Comparison of ENCODE assay signal across 1 cellular context in the genomic region with DNA sequence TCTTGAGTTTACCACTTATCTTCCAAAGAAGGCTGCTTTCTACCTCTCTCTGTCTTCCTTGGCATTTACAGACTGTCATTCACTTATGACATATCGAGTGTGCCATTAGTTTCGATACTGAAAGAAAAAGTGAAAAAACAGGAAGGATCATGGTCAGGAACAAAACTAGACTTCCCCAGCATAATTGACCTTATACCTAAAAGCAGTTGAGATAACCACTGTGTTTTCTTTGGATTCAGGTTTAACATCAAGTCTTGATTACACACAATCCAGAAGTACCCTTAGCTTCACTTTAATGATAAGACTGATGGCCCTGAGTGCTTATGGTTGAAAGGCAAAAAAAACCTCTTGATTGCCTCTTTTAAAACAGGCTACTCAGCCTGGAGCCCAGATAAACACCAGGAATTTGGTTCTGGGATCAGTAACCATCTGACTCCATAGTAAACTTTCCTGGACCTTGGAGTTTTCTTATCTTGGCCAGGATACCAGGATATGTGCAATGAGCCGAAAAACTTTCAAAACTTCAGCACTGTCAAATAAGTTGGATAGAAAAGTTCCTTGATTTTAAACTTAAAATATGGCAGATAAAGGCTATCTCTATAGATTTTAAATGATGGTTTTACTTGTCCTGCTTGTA.
TF ChIP-seq lines count a peak whose summit lies in the region.

No MANE protein-coding gene starts in this region.

TF ChIP-seq in GM23338, 12 proteins besides CTCF, POLR2A, EP300 and RAD21 (continued from another document):
- TF ChIP-seq, protein P1, sequence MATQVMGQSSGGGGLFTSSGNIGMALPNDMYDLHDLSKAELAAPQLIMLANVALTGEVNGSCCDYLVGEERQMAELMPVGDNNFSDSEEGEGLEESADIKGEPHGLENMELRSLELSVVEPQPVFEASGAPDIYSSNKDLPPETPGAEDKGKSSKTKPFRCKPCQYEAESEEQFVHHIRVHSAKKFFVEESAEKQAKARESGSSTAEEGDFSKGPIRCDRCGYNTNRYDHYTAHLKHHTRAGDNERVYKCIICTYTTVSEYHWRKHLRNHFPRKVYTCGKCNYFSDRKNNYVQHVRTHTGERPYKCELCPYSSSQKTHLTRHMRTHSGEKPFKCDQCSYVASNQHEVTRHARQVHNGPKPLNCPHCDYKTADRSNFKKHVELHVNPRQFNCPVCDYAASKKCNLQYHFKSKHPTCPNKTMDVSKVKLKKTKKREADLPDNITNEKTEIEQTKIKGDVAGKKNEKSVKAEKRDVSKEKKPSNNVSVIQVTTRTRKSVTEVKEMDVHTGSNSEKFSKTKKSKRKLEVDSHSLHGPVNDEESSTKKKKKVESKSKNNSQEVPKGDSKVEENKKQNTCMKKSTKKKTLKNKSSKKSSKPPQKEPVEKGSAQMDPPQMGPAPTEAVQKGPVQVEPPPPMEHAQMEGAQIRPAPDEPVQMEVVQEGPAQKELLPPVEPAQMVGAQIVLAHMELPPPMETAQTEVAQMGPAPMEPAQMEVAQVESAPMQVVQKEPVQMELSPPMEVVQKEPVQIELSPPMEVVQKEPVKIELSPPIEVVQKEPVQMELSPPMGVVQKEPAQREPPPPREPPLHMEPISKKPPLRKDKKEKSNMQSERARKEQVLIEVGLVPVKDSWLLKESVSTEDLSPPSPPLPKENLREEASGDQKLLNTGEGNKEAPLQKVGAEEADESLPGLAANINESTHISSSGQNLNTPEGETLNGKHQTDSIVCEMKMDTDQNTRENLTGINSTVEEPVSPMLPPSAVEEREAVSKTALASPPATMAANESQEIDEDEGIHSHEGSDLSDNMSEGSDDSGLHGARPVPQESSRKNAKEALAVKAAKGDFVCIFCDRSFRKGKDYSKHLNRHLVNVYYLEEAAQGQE (IDR thresholded peaks at IDR 0.05; ENCODE audit: unreplicated experiment): no peak
- no peak for TF ChIP-seq CREB1 (CRISPR knock-in tag; IDR thresholded peaks at IDR 0.05; ENCODE audit: low read depth)
- TF ChIP-seq EZH2phosphoT487 (IDR thresholded peaks at IDR 0.05; ENCODE audit: unreplicated experiment): no peak
- TF ChIP-seq, protein P2, sequence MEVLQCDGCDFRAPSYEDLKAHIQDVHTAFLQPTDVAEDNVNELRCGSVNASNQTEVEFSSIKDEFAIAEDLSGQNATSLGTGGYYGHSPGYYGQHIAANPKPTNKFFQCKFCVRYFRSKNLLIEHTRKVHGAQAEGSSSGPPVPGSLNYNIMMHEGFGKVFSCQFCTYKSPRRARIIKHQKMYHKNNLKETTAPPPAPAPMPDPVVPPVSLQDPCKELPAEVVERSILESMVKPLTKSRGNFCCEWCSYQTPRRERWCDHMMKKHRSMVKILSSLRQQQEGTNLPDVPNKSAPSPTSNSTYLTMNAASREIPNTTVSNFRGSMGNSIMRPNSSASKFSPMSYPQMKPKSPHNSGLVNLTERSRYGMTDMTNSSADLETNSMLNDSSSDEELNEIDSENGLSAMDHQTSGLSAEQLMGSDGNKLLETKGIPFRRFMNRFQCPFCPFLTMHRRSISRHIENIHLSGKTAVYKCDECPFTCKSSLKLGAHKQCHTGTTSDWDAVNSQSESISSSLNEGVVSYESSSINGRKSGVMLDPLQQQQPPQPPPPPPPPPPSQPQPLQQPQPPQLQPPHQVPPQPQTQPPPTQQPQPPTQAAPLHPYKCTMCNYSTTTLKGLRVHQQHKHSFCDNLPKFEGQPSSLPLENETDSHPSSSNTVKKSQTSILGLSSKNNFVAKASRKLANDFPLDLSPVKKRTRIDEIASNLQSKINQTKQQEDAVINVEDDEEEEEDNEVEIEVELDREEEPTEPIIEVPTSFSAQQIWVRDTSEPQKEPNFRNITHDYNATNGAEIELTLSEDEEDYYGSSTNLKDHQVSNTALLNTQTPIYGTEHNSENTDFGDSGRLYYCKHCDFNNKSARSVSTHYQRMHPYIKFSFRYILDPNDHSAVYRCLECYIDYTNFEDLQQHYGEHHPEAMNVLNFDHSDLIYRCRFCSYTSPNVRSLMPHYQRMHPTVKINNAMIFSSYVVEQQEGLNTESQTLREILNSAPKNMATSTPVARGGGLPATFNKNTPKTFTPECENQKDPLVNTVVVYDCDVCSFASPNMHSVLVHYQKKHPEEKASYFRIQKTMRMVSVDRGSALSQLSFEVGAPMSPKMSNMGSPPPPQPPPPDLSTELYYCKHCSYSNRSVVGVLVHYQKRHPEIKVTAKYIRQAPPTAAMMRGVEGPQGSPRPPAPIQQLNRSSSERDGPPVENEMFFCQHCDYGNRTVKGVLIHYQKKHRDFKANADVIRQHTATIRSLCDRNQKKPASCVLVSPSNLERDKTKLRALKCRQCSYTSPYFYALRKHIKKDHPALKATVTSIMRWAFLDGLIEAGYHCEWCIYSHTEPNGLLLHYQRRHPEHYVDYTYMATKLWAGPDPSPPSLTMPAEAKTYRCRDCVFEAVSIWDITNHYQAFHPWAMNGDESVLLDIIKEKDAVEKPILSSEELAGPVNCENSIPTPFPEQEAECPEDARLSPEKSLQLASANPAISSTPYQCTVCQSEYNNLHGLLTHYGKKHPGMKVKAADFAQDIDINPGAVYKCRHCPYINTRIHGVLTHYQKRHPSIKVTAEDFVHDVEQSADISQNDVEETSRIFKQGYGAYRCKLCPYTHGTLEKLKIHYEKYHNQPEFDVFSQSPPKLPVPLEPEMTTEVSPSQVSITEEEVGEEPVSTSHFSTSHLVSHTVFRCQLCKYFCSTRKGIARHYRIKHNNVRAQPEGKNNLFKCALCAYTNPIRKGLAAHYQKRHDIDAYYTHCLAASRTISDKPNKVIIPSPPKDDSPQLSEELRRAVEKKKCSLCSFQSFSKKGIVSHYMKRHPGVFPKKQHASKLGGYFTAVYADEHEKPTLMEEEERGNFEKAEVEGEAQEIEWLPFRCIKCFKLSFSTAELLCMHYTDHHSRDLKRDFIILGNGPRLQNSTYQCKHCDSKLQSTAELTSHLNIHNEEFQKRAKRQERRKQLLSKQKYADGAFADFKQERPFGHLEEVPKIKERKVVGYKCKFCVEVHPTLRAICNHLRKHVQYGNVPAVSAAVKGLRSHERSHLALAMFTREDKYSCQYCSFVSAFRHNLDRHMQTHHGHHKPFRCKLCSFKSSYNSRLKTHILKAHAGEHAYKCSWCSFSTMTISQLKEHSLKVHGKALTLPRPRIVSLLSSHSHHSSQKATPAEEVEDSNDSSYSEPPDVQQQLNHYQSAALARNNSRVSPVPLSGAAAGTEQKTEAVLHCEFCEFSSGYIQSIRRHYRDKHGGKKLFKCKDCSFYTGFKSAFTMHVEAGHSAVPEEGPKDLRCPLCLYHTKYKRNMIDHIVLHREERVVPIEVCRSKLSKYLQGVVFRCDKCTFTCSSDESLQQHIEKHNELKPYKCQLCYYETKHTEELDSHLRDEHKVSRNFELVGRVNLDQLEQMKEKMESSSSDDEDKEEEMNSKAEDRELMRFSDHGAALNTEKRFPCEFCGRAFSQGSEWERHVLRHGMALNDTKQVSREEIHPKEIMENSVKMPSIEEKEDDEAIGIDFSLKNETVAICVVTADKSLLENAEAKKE (CRISPR knock-in tag; IDR thresholded peaks at IDR 0.05): no peak
- no peak for TF ChIP-seq ZNF331 (CRISPR knock-in tag; IDR thresholded peaks at IDR 0.05; ENCODE audit: low read depth)
- no peak for TF ChIP-seq JUNB (IDR thresholded peaks at IDR 0.05; ENCODE audit: unreplicated experiment)
TF ChIP-seq in GM23338: peak in this region for 0.
